ENCODE assay signal across 9 cellular contexts in the genomic region with DNA sequence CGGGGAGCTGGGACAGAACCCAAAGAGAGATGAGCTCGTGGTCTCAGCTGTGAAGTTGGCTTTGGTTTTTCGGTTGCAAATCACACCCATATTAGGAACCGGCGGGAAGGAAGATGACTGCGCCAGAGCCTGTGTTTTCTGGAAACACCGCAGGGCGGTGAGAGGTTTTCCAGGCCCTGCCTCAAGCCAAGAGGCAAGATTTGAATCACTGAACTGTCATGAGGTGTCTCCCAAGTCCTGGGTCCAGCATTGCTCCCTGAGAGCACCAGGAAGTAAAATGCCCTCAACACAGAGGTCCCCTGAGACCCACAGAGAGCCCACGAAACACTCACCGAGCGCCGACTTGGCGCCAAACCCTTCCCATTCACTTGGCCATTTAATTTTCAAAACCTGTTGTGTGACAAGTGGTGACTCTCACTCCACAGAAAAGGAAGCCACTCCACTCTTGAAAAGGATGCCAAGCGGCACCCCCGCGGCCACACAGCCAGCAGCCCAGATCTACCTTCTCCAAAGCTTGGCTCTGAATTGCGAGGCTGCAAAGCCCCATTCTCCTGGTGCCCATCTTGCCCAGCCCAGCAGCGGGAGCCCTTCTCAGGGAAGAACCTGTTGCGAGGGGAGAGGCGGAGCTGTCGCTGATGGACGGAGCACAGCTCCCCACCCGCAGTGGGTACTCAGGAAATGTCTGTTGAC.
DNase-seq lines count a peak whose midpoint lies in the region; ATAC-seq lines count a peak whose summit lies in the region.
"Had no signal": no experiment of that assay in that cellular context is flagged by ENCODE, and none has a peak within 500 bp of the region (broad histone marks: within the 10 kb centered on the region; RNA-seq: fewer than 3 reads in every experiment).

No MANE protein-coding gene starts in this region.

- H3K27me3 Mint-ChIP-seq in activated CD8-positive, alpha-beta memory T cell treated with anti-CD3 and anti-CD28 coated beads, Interleukin-2, amount 10 ng/mL, durations not matched to agents 7 days and 5 days, result no peaks in the 10 kb centered on the region
- no peaks in the 10 kb centered on the region for H3K27me3 Mint-ChIP-seq in activated T-cell treated with anti-CD3 and anti-CD28 coated beads, Interleukin-2, amount 50 U/mL, for 72 hours (ENCODE audit: low read depth)

- H3K27ac Mint-ChIP-seq in activated CD8-positive, alpha-beta memory T cell treated with anti-CD3 and anti-CD28 coated beads, Interleukin-2, amount 10 ng/mL, durations not matched to agents 7 days and 5 days, result no peak overlapping the region
- peak overlapping the region; percentile 88 for H3K27ac Mint-ChIP-seq in activated T-cell treated with anti-CD3 and anti-CD28 coated beads, Interleukin-2, amount 50 U/mL, for 72 hours

- H3K36me3 Mint-ChIP-seq in activated CD8-positive, alpha-beta memory T cell treated with anti-CD3 and anti-CD28 coated beads, Interleukin-2, amount 10 ng/mL, durations not matched to agents 7 days and 5 days, result no peaks in the 10 kb centered on the region
- H3K36me3 Mint-ChIP-seq in activated T-cell treated with anti-CD3 and anti-CD28 coated beads, Interleukin-2, amount 50 U/mL, for 72 hours (ENCODE audit: insufficient read depth in 2 of 2), result no peaks in the 10 kb centered on the region

- ATAC-seq in activated CD8-positive, alpha-beta memory T cell treated with anti-CD3 and anti-CD28 coated beads, Interleukin-2, amount 10 ng/mL, durations not matched to agents 7 days and 5 days, result peak; percentile 29
- peak; percentile 24 to 30 for ATAC-seq in activated T-cell treated with anti-CD3 and anti-CD28 coated beads, Interleukin-2, amount 50 U/mL, for 72 hours (replicated peaks in 1 of 2)
- ATAC-seq in stimulated activated naive CD8-positive, alpha-beta T cell treated with anti-CD3 and anti-CD28 coated beads, Interleukin-15, Interleukin-2, amounts not matched to agents 100 U/mL and 50 U/mL, for 24 hours, result peak; percentile 17
- no peak for ATAC-seq in HG03378 (IDR thresholded peaks at IDR 0.05; ENCODE audit: unreplicated experiment)
- ATAC-seq in HG03442 (IDR thresholded peaks at IDR 0.05; ENCODE audit: unreplicated experiment), result no peak
- ATAC-seq: left cardiac atrium had no signal

- CTCF ChIA-PET in activated CD8-positive, alpha-beta memory T cell treated with anti-CD3 and anti-CD28 coated beads, Interleukin-2, amount 10 ng/mL, durations not matched to agents 7 days and 5 days (lab: Charles Lee), result interaction anchor here (0.8 to 9.1 kb wide), 11 partner anchors 8 to 82 kb away, joined by 3 to 144 read pairs (median 6); no protein-coding TSS in a partner anchor

- H3K9me3 Mint-ChIP-seq in activated CD8-positive, alpha-beta memory T cell treated with anti-CD3 and anti-CD28 coated beads, Interleukin-2, amount 10 ng/mL, durations not matched to agents 7 days and 5 days (ENCODE audit: low read depth), result no peaks in the 10 kb centered on the region
- H3K9me3 Mint-ChIP-seq in activated T-cell treated with anti-CD3 and anti-CD28 coated beads, Interleukin-2, amount 50 U/mL, for 72 hours, result no peaks in the 10 kb centered on the region

- H3K4me3 Mint-ChIP-seq in activated CD8-positive, alpha-beta memory T cell treated with anti-CD3 and anti-CD28 coated beads, Interleukin-2, amount 10 ng/mL, durations not matched to agents 7 days and 5 days, result peak overlapping the region; percentile 63
- peak overlapping the region in 1 of 2 donors; percentile 89 for H3K4me3 Mint-ChIP-seq in activated T-cell treated with anti-CD3 and anti-CD28 coated beads, Interleukin-2, amount 50 U/mL, for 72 hours

- peaks cover 20% of the 10 kb centered on the region for H3K4me1 Mint-ChIP-seq in activated CD8-positive, alpha-beta memory T cell treated with anti-CD3 and anti-CD28 coated beads, Interleukin-2, amount 10 ng/mL, durations not matched to agents 7 days and 5 days
- no peaks in the 10 kb centered on the region for H3K4me1 Mint-ChIP-seq in activated T-cell treated with anti-CD3 and anti-CD28 coated beads, Interleukin-2, amount 50 U/mL, for 72 hours (ENCODE audit: low read depth)

- DNase-seq in activated CD8-positive, alpha-beta memory T cell treated with anti-CD3 and anti-CD28 coated beads, Interleukin-2, amount 10 ng/mL, durations not matched to agents 7 days and 5 days, result peak; percentile 92
- DNase-seq in activated CD8-positive, alpha-beta memory T cell treated with anti-CD3 and anti-CD28 coated beads for 24 hours, result no peak
- DNase-seq in NCI-H1092 (lab: John Stamatoyannopoulos, UW), result peak; percentile 73
- DNase-seq in activated T-cell treated with anti-CD3 and anti-CD28 coated beads, Interleukin-2, amount 50 U/mL, for 72 hours, result peak; percentile 70
- DNase-seq in stimulated activated naive CD8-positive, alpha-beta T cell treated with anti-CD3 and anti-CD28 coated beads, Interleukin-15, Interleukin-2, amounts not matched to agents 100 U/mL and 50 U/mL, for 24 hours, result peak; percentile 70
- no peak for DNase-seq in stimulated activated naive CD4-positive, alpha-beta T cell (lab: John Stamatoyannopoulos, UW)
- DNase-seq: left cardiac atrium had no signal

Comparison
In these comparisons a context has a peak if more than half of its experiments do, and no peak if none do; other contexts are left out.
1. DNase-seq: peak in activated CD8-positive, alpha-beta memory T cell treated with anti-CD3 and anti-CD28 coated beads, Interleukin-2, amount 10 ng/mL, durations not matched to agents 7 days and 5 days (single experiment), NCI-H1092 (single experiment), activated T-cell treated with anti-CD3 and anti-CD28 coated beads, Interleukin-2, amount 50 U/mL, for 72 hours (2 of 2) and stimulated activated naive CD8-positive, alpha-beta T cell treated with anti-CD3 and anti-CD28 coated beads, Interleukin-15, Interleukin-2, amounts not matched to agents 100 U/mL and 50 U/mL, for 24 hours (single experiment); none in activated CD8-positive, alpha-beta memory T cell treated with anti-CD3 and anti-CD28 coated beads for 24 hours (single experiment) and stimulated activated naive CD4-positive, alpha-beta T cell (0 of 6).
2. ATAC-seq: peak in activated CD8-positive, alpha-beta memory T cell treated with anti-CD3 and anti-CD28 coated beads, Interleukin-2, amount 10 ng/mL, durations not matched to agents 7 days and 5 days (single experiment), activated T-cell treated with anti-CD3 and anti-CD28 coated beads, Interleukin-2, amount 50 U/mL, for 72 hours (2 of 2) and stimulated activated naive CD8-positive, alpha-beta T cell treated with anti-CD3 and anti-CD28 coated beads, Interleukin-15, Interleukin-2, amounts not matched to agents 100 U/mL and 50 U/mL, for 24 hours (single experiment); none in HG03378 (single experiment) and HG03442 (single experiment).